ENCODE assay signal across 8 cellular contexts in the genomic region with DNA sequence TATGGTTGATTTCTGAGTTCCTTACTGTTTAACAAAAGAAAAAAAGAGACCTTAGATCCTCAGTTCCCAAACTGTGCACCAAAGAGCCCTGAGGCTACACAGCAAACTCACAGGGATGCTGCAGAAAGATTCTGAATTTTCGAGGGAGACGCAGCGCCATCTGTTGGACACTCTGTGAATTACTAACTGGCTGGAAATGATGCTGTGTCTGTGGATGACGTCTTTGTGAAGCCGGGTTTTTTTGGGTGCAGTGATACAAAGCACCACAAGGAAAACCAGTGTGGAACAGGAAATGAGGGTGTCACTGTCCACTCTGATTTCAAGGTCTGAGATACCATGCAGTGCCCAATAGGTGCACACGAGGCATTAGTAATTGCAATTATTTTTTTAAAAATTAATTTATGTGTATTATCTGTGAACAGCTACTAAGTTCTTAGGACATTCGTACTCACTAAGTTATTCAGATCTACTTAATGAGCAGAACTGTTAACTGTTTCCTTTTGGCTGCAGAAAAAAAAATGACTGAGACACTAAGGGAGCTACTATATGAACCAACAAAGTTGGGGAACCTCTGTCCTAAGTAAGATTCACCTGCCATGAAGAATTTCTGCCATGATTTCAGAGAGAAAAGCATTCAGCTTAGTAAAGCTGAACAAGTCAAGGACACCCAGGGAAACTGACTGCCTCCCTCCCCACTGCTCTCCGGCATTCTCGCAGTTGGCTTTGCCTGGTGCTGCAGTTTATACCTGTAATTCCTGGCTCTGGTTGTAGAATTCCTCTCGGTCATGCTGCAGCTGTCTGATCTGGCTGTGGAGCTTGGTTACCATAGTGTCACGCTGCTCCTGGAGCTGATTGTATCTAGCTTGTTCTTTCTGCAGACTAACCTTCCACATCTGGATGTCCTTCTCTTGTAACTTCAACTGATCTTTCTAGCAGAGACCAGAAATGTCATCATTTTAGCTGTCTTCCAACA. TPM values are rescaled to one million over a fixed set of nuclear protein-coding genes. Genes with fewer than 3 reads are reported as not detected.
DNase-seq lines count a peak whose midpoint lies in the region; ATAC-seq and TF ChIP-seq lines count a peak whose summit lies in the region.

No MANE protein-coding gene starts in this region.

- H3K4me1 ChIP-seq in mammary epithelial cell (ENCODE audit: insufficient read depth, low read length): no peaks in the 10 kb centered on the region

- H3K9me3 ChIP-seq in mammary epithelial cell (replicated peaks; ENCODE audit: insufficient read depth, low read length): no peaks in the 10 kb centered on the region

- intact Hi-C loops in mammary epithelial cell (cut with micrococcal nuclease): loop anchor here (2.0 to 10.0 kb wide), 5 partner anchors 21 to 490 kb away; a partner anchor contains a TSS

- no TSS peak for BruUV-seq in mammary epithelial cell (replicated peaks; lab: Mats Ljungman, UMichigan)

- H3K27ac Mint-ChIP-seq in WTC11: no peak overlapping the region

- no peak overlapping the region for H3K4me3 Mint-ChIP-seq in WTC11

- in situ Hi-C loops in mammary epithelial cell (cut with MboI; ENCODE audit: low sequenced_read_pairs in 2 of 2): no loop called here

- peak; percentile 20 for DNase-seq in GOT3 (lab: John Stamatoyannopoulos, UW)
- DNase-seq in NCI-H2107 (lab: John Stamatoyannopoulos, UW): peak; percentile 35
- peak; percentile 78 for DNase-seq in WTC11 (ENCODE audit: low spot score)
- DNase-seq in mammary epithelial cell: peak; percentile 75
- DNase-seq in kidney epithelial cell (ENCODE audit: low read depth): peak; percentile 38
- DNase-seq in stimulated activated CD4-positive, alpha-beta T cell treated with anti-CD3 and anti-CD28 coated beads, Interleukin-2, amount 100 ng/mL, for 24 hours: peak; percentile 80 to 81
- DNase-seq in mesenteric fat pad (ENCODE audit: low spot score): no peak

- no peak overlapping the region for H3K4me2 ChIP-seq in mammary epithelial cell (ENCODE audit: insufficient read depth, low read depth, low read length)

- H3K9me3 Mint-ChIP-seq in WTC11: no peaks in the 10 kb centered on the region

- ATAC-seq in WTC11: peak; percentile 66

- no peaks in the 10 kb centered on the region for H3K79me2 ChIP-seq in mammary epithelial cell (ENCODE audit: insufficient read depth, low read length)

- peaks cover 41% of the 10 kb centered on the region for H3K36me3 Mint-ChIP-seq in WTC11

- H3K27ac ChIP-seq in C4-2B: no peak overlapping the region
- H3K27ac ChIP-seq in mammary epithelial cell (ENCODE audit: insufficient read depth, low read depth, low read length): no peak overlapping the region

- no peak overlapping the region for H3K9ac ChIP-seq in mammary epithelial cell (ENCODE audit: insufficient read depth, low read length)

- H2AFZ ChIP-seq in mammary epithelial cell (ENCODE audit: low read depth, low read length): no peak overlapping the region

- POLR2A ChIA-PET in WTC11 (lab: Charles Lee): no interaction called here

- CTCF ChIA-PET in WTC11 (lab: Charles Lee) (interaction anchor here (0.6 to 3.1 kb wide), 26 partner anchors 8 to 149 kb away, joined by 3 to 32 read pairs (median 4); a partner anchor contains a TSS), mammary epithelial cell (lab: Charles Lee; ENCODE audit: low non-redundant PET) (interaction anchor here (0.6 to 0.8 kb wide), 3 partner anchors 16 to 260 kb away, joined by 3 to 7 read pairs (median 3); no protein-coding TSS in a partner anchor)

- H3K27me3 ChIP-seq in mammary epithelial cell (ENCODE audit: insufficient read depth, low read length) (no peaks in the 10 kb centered on the region), kidney epithelial cell (ENCODE audit: control insufficient read depth, insufficient read depth, low read length) (no peaks in the 10 kb centered on the region)

- TF ChIP-seq CTCF in C4-2B (conservative IDR thresholded peaks at IDR 0.05): peak; percentile 98
- peak; percentile 86 for TF ChIP-seq CTCF in WTC11 (IDR thresholded peaks at IDR 0.05)
- TF ChIP-seq CTCF in mammary epithelial cell (conservative IDR thresholded peaks at IDR 0.05 in 1 of 2, IDR thresholded peaks at IDR 0.05 in 1 of 2; ENCODE audit: extremely low read depth in 1 of 2, insufficient read depth in 1 of 2, low read depth in 1 of 2, low read length in 2 of 2): peak; percentile 93 to 99
- peak; percentile 87 for TF ChIP-seq CTCF in kidney epithelial cell (IDR thresholded peaks at IDR 0.05; ENCODE audit: insufficient read depth, low read length, poor library complexity, severe bottlenecking)

- no peak overlapping the region for H3K4me3 ChIP-seq in mammary epithelial cell (replicated peaks in 1 of 3; ENCODE audit: insufficient read depth in 1 of 3, low read depth in 2 of 3, low read length in 3 of 3)
- no peak overlapping the region for H3K4me3 ChIP-seq in kidney epithelial cell (ENCODE audit: low read depth, low read length)

- no peaks in the 10 kb centered on the region for H4K20me1 ChIP-seq in mammary epithelial cell (ENCODE audit: insufficient read depth, low read length)

- dilution Hi-C loops in mammary epithelial cell (cut with HindIII; ENCODE audit: low sequenced_read_pairs): no loop called here

- H3K27me3 Mint-ChIP-seq in WTC11 (ENCODE audit: low read depth): no peaks in the 10 kb centered on the region

- H3K4me1 Mint-ChIP-seq in WTC11: peaks cover 24% of the 10 kb centered on the region

- 37% methylated on average over 11 of the region's 11 CpGs for WGBS in mammary epithelial cell (ENCODE audit: low coverage, missing lambda C conversion rate)

- H3K36me3 ChIP-seq in mammary epithelial cell (ENCODE audit: insufficient read depth, low read length): peaks cover 4% of the 10 kb centered on the region
- peaks cover 4% of the 10 kb centered on the region for H3K36me3 ChIP-seq in kidney epithelial cell (ENCODE audit: control insufficient read depth, insufficient read depth, low read length)

TF ChIP-seq in WTC11, 78 proteins besides CTCF, POLR2A, EP300 and RAD21:
- TF ChIP-seq TEAD4 (CRISPR knock-in tag; IDR thresholded peaks at IDR 0.05): no peak
- TF ChIP-seq NFATC4 (CRISPR knock-in tag; IDR thresholded peaks at IDR 0.05): no peak
- no peak for TF ChIP-seq ELF4 (CRISPR knock-in tag; IDR thresholded peaks at IDR 0.05; ENCODE audit: low read depth)
TF ChIP-seq in WTC11: peak in this region for 0.

RNA-seq across cellular contexts. Expression of a gene that starts 23.4 kb away (rescaled TPM):
- total RNA-seq in WTC11 (2021) (0.48 to 1.8 TPM (median 1.5 TPM) in 3 replicates), mammary epithelial cell (1 to 10 TPM; 4.5 to 7.3 TPM), kidney epithelial cell (4.0 and 6.9 TPM in 2 replicates), mesenteric fat pad (3.9 TPM)
- polyA plus RNA-seq in mammary epithelial cell: 3.9 TPM
- 3.2 TPM for polyA minus RNA-seq in mammary epithelial cell

RNA-seq across cellular contexts. Expression of a gene that starts 24.1 kb away (rescaled TPM):
- total RNA-seq in WTC11 (2021) (0.27 to 0.50 TPM (median 0.48 TPM) in 3 replicates), mammary epithelial cell (1 to 10 TPM; 1.1 to 1.2 TPM), kidney epithelial cell (1.6 and 2.0 TPM in 2 replicates), mesenteric fat pad (1.5 TPM)
- polyA plus RNA-seq in mammary epithelial cell: 0.25 TPM
- not detected for polyA minus RNA-seq in mammary epithelial cell

RNA-seq across cellular contexts. Expression of a gene that starts 42.3 kb away (rescaled TPM):
- total RNA-seq in WTC11 (2021): 46.4 to 53.9 TPM (median 52.9 TPM) in 3 replicates
- total RNA-seq in mammary epithelial cell: 10 to 100 TPM; 33.5 to 50.5 TPM
- polyA plus RNA-seq in mammary epithelial cell: 22.3 TPM
- 47.3 TPM for polyA minus RNA-seq in mammary epithelial cell
- total RNA-seq in kidney epithelial cell: 31.3 and 31.7 TPM in 2 replicates
- total RNA-seq in mesenteric fat pad: 36.3 TPM
